8 cellular contexts compared by ENCODE assay signal in the genomic region with DNA sequence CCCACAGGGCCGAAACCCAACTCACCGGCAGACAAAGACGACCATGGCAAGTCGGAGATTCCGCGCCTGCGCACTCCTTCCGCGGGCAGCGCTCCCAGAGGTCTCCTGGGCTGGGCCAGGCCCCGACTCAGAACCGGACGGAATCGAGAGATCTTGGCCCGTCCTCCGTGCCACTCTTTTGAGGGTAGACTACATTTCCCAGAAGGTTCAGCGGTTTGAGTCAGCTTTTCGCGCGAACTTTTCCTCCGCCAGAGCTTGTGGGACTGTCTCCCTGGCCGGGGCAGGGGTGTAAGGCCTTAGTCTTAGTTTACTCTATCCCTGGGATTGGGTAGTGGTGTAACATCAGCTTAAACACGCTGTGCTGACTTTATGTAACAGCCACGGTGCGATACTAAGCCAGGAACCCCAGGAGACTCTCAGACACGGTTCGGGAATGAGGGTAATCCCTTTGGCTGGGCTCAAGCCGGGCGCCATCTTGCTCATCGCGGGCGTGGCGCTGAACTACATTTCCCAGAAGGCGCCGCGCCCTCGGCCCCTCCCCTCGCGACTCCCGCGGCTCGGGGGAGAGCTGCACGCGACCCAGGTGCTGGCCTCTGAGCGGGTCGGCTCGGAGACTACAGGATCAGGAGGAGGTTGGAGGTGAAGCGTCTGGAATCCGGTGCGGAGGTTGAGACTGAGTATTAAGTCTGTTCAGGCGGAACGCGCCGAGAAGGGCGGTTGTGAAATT. TPM values are rescaled to one million over a fixed set of nuclear protein-coding genes. Genes with fewer than 3 reads are reported as not detected.
DNase-seq lines count a peak whose midpoint lies in the region; ATAC-seq, FAIRE-seq and TF ChIP-seq lines count a peak whose summit lies in the region.

TSS of gene ZNF260 (minus strand) at position 78 of the 727 bp plus-strand sequence. CDS start 13,033 bp downstream, outside the sequence.

- peak; percentile 86 for ATAC-seq in GM21390 (IDR thresholded peaks at IDR 0.05; ENCODE audit: unreplicated experiment)

- no peaks in the 10 kb centered on the region for H3F3A ChIP-seq in OCI-LY1 (ENCODE audit: insufficient read depth, low read length)

- dilution Hi-C loops in endothelial cell of umbilical vein (cut with MboI; ENCODE audit: extremely low pct_ligation_motif_present, low sequenced_read_pairs): no loop called here

- peak within 1 kb of the TSS; percentile 97 for H3K9ac ChIP-seq in HUES6 (ENCODE audit: low read length)
- H3K9ac ChIP-seq in OCI-LY1 (ENCODE audit: low read length): peak within 1 kb of the TSS; percentile 80
- H3K9ac ChIP-seq in endothelial cell of umbilical vein (replicated peaks; ENCODE audit: extremely low read depth, insufficient read depth, low read length): peak within 1 kb of the TSS; percentile 76

- CTCF ChIA-PET in endothelial cell of umbilical vein (lab: Charles Lee): interaction anchor here (0.7 to 1.3 kb wide), 3 partner anchors 45 to 806 kb away, joined by 3 to 5 read pairs (median 3); partner anchors contain the start of gene ZNF529

- FAIRE-seq in endothelial cell of umbilical vein (lab: Jason Lieb, UNC): peak; percentile 100

- peaks cover 22% of the 10 kb centered on the region for H3K9me3 Mint-ChIP-seq in mesothelial cell of epicardium

- peaks cover 32% of the 10 kb centered on the region for H3K9me3 ChIP-seq in HUES6 (ENCODE audit: control insufficient read depth, insufficient read depth, low read depth, low read length)
- H3K9me3 ChIP-seq in OCI-LY1 (ENCODE audit: low read length): peaks cover 6% of the 10 kb centered on the region
- H3K9me3 ChIP-seq in endothelial cell of umbilical vein (replicated peaks; ENCODE audit: control insufficient read depth, insufficient read depth, low read length): no peaks in the 10 kb centered on the region

- in situ Hi-C loops in Caki2 (cut with HindIII; ENCODE audit: low pct_unique_long_range_greater_than_20kb, low sequenced_read_pairs): no loop called here

- TF ChIP-seq POLR2A in endothelial cell of umbilical vein (IDR thresholded peaks at IDR 0.05; ENCODE audit: low read depth, low read length): peak; percentile 86

- H4K20me1 ChIP-seq in OCI-LY1 (ENCODE audit: insufficient read depth, low read length) (no peaks in the 10 kb centered on the region), endothelial cell of umbilical vein (replicated peaks; ENCODE audit: control insufficient read depth, extremely low read depth, insufficient read depth, low read length) (no peaks in the 10 kb centered on the region)

- H2AFZ ChIP-seq in OCI-LY1 (ENCODE audit: low read length): no peak within 1 kb of the TSS
- peak within 1 kb of the TSS; percentile 61 for H2AFZ ChIP-seq in endothelial cell of umbilical vein (ENCODE audit: low read depth, low read length)

- intact Hi-C loops in endothelial cell of umbilical vein (cut with micrococcal nuclease): loop anchor here (1.0 to 10.0 kb wide), 8 partner anchors 39 to 546 kb away; partner anchors contain the start of genes ZNF146, ZNF345, ZNF420 and ZNF461

- H3K27me3 ChIP-seq in HUES6 (ENCODE audit: control insufficient read depth, insufficient read depth, low read length) (no peaks in the 10 kb centered on the region), OCI-LY1 (ENCODE audit: insufficient read depth, low read length) (no peaks in the 10 kb centered on the region), endothelial cell of umbilical vein (ENCODE audit: control insufficient read depth in 2 of 2, insufficient read depth in 2 of 2, low read length in 2 of 2) (no peaks in the 10 kb centered on the region)

- H3K4me2 ChIP-seq in OCI-LY1 (ENCODE audit: low read length): peak within 1 kb of the TSS; percentile 87
- H3K4me2 ChIP-seq in endothelial cell of umbilical vein (ENCODE audit: insufficient read depth, low read length): peak within 1 kb of the TSS; percentile 73

- no peak for TF ChIP-seq CTCF in OCI-LY1 (IDR thresholded peaks at IDR 0.05; ENCODE audit: low read length)
- TF ChIP-seq CTCF in endothelial cell of umbilical vein (IDR thresholded peaks at IDR 0.05; ENCODE audit: extremely low read depth in 1 of 2, insufficient read depth in 1 of 2, low read depth in 1 of 2, low read length in 2 of 2): no peak
- TF ChIP-seq CTCF in mesothelial cell of epicardium (IDR thresholded peaks at IDR 0.05; ENCODE audit: unreplicated experiment): no peak

- POLR2A ChIA-PET in endothelial cell of umbilical vein (lab: Charles Lee): interaction anchor here (0.6 to 0.8 kb wide), 4 partner anchors 42 to 789 kb away, joined by 3 to 7 read pairs (median 4); partner anchors contain the start of genes ZNF146 and ZNF565

- peak within 1 kb of the TSS; percentile 98 for H3K4me3 Mint-ChIP-seq in mesothelial cell of epicardium

- H3K79me2 ChIP-seq in OCI-LY1 (ENCODE audit: insufficient read depth, low read length) (peaks cover 17% of the 10 kb centered on the region), endothelial cell of umbilical vein (ENCODE audit: control insufficient read depth, insufficient read depth, low read length) (peaks cover 18% of the 10 kb centered on the region)

- H3K36me3 ChIP-seq in HUES6 (ENCODE audit: control insufficient read depth, insufficient read depth, low read length) (peaks cover 26% of the 10 kb centered on the region), OCI-LY1 (ENCODE audit: insufficient read depth, low read length) (peaks cover 39% of the 10 kb centered on the region), endothelial cell of umbilical vein (ENCODE audit: control insufficient read depth in 2 of 2, extremely low read depth in 1 of 2, insufficient read depth in 2 of 2, low read length in 2 of 2) (peaks cover 0 to 3% of the 10 kb centered on the region in 2 experiments)

- peak within 1 kb of the TSS; percentile 88 for H3K27ac ChIP-seq in HUES6 (ENCODE audit: low read depth, low read length)
- H3K27ac ChIP-seq in OCI-LY1 (ENCODE audit: low read depth, low read length, poor library complexity, severe bottlenecking): peak within 1 kb of the TSS; percentile 65
- peak within 1 kb of the TSS; percentile 65 for H3K27ac ChIP-seq in endothelial cell of umbilical vein (ENCODE audit: insufficient read depth, low read depth, low read length)

- H3K4me3 ChIP-seq in HUES6 (ENCODE audit: low read depth, low read length): peak within 1 kb of the TSS; percentile 91
- H3K4me3 ChIP-seq in OCI-LY1 (ENCODE audit: low read depth, low read length, poor library complexity, severe bottlenecking): peak within 1 kb of the TSS; percentile 81
- peak within 1 kb of the TSS; percentile 40 to 91 (median 50) for H3K4me3 ChIP-seq in endothelial cell of umbilical vein (replicated peaks in 1 of 3; ENCODE audit: insufficient read depth in 1 of 3, low read depth in 1 of 3, low read length in 3 of 3)

- TSS peak; percentile 46 for BruUV-seq in endothelial cell of umbilical vein (replicated peaks; lab: Mats Ljungman, UMichigan)

- no peaks in the 10 kb centered on the region for H3K9me1 ChIP-seq in endothelial cell of umbilical vein (replicated peaks; ENCODE audit: control insufficient read depth, extremely low read depth, insufficient read depth, low read length)

- peak; percentile 98 for DNase-seq in Caki2 (ENCODE audit: low read depth)
- DNase-seq in activated T-cell treated with anti-CD3 and anti-CD28 coated beads for 1 hour (ENCODE audit: low read depth): peak; percentile 87
- DNase-seq in endothelial cell of umbilical vein (ENCODE audit: low read depth, low spot score): peak; percentile 98
- DNase-seq in mesothelial cell of epicardium (ENCODE audit: low spot score in 2 of 2, unreplicated experiment in 2 of 2): peak; percentile 88 to 94
- DNase-seq in stimulated activated CD8-positive, alpha-beta memory T cell treated with anti-CD3 and anti-CD28 coated beads, Interleukin-15, amount 100 ng/mL, for 4 hours (ENCODE audit: low read depth in 2 of 2): peak; percentile 82 to 89

- H3K4me1 ChIP-seq in HUES6 (ENCODE audit: control insufficient read depth, insufficient read depth, low read length) (no peaks in the 10 kb centered on the region), OCI-LY1 (ENCODE audit: insufficient read depth, low read length, severe bottlenecking) (peaks cover 21% of the 10 kb centered on the region), endothelial cell of umbilical vein (ENCODE audit: control insufficient read depth, extremely low read depth, insufficient read depth, low read length) (peaks cover 9% of the 10 kb centered on the region)

- peaks cover 13% of the 10 kb centered on the region for H3K4me1 Mint-ChIP-seq in mesothelial cell of epicardium

- H3K9me2 ChIP-seq in OCI-LY1 (ENCODE audit: low read depth, low read length): no peaks in the 10 kb centered on the region

- H3K36me3 Mint-ChIP-seq in mesothelial cell of epicardium: peaks cover 32% of the 10 kb centered on the region

- no peaks in the 10 kb centered on the region for H3K27me3 Mint-ChIP-seq in mesothelial cell of epicardium (ENCODE audit: low read depth)

- peak within 1 kb of the TSS; percentile 100 for H3K27ac Mint-ChIP-seq in mesothelial cell of epicardium

TF ChIP-seq in endothelial cell of umbilical vein, 7 proteins besides CTCF, POLR2A, EP300 and RAD21:
- peak; percentile 77 for TF ChIP-seq POLR2AphosphoS5 (IDR thresholded peaks at IDR 0.05; ENCODE audit: insufficient read depth, low read depth, low read length)
- TF ChIP-seq, protein P1, sequence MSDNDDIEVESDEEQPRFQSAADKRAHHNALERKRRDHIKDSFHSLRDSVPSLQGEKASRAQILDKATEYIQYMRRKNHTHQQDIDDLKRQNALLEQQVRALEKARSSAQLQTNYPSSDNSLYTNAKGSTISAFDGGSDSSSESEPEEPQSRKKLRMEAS (IDR thresholded peaks at IDR 0.05; ENCODE audit: insufficient read depth, insufficient read length): no peak

RNA-seq across cellular contexts. Expression of gene ZNF260, which starts in this region (rescaled TPM):
- 3.7 and 30.7 TPM in 2 replicates for total RNA-seq in Caki2 (2014; rRNA removed; shearing (Covaris generic); ENCODE audit: low replicate concordance)
- total RNA-seq in endothelial cell of umbilical vein (10.5 and 13.9 TPM in 2 replicates), mesothelial cell of epicardium (26.7 to 32.8 TPM (median 29.2 TPM) in 3 replicates)
- 2.4 and 2.7 TPM in 2 replicates for polyA plus RNA-seq in endothelial cell of umbilical vein
- polyA plus RNA-seq in endothelial cell of umbilical vein (2011; cell fraction: cytosol; rRNA removed): 4.3 TPM in 2 replicates
- 5.4 and 7.0 TPM in 2 replicates for polyA plus RNA-seq in endothelial cell of umbilical vein (2011; cell fraction: nucleus; rRNA removed)
- polyA plus RNA-seq in endothelial cell of umbilical vein (2012): 8.4 and 12.5 TPM in 2 replicates
- polyA minus RNA-seq in endothelial cell of umbilical vein: 13.0 and 15.5 TPM in 2 replicates
- 16.2 TPM for polyA minus RNA-seq in endothelial cell of umbilical vein (2011; cell fraction: cytosol; rRNA and poly(A)+ RNA removed)
- 11.3 and 14.3 TPM in 2 replicates for polyA minus RNA-seq in endothelial cell of umbilical vein (2011; cell fraction: nucleus; rRNA and poly(A)+ RNA removed)

Comparison
In these comparisons a context has a peak if more than half of its experiments do, and no peak if none do; other contexts are left out.
1. Peak in every context shown above with its lines: DNase-seq, ATAC-seq, H3K4me3 ChIP-seq and H3K27ac ChIP-seq.